ENCODE assay signal across 9 cellular contexts in the genomic region with DNA sequence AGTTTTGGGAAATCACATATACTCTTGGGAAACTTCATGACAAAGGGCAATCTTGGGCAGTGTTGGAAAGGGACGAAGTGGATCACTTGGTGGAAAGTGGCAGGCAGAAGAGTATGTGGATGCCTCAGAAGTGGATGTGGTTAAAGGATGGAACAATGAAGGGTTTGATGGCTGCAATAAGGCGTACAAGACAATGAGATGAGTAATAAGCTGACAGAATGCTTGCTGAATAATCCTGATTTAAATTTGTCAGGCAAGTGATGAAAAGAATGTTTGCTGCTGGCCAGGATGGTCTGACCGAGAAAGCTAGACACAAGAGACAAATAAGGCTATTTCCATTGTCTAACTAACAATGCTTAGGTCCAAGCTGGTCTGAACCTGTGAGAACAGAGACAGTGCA.
DNase-seq lines count a peak whose midpoint lies in the region.
"Had no signal": no experiment of that assay in that cellular context is flagged by ENCODE, and none has a peak within 500 bp of the region (broad histone marks: within the 10 kb centered on the region; RNA-seq: fewer than 3 reads in every experiment).

No MANE protein-coding gene starts in this region.

- DNase-seq in AG20443 (ENCODE audit: low spot score): peak; percentile 66
- peak; percentile 94 for DNase-seq in HT1080 (ENCODE audit: low read depth)
- DNase-seq in amniotic epithelial cell (ENCODE audit: low read depth): peak; percentile 59
- DNase-seq in kidney tubule cell (ENCODE audit: low spot score): peak; percentile 87
- DNase-seq in NCI-H2171 treated with DMSO at 0.1 percent for 48 hours (lab: John Stamatoyannopoulos, UW): no peak
- DNase-seq in ureter (ENCODE audit: low spot score): no peak
- no peak for DNase-seq in activated CD4-positive, alpha-beta T cell treated with anti-CD3 and anti-CD28 coated beads for 1 hour
- no peak for DNase-seq in NOMO-1 treated with DMSO at 0.1 percent for 48 hours (lab: John Stamatoyannopoulos, UW; ENCODE audit: unreplicated experiment)
- DNase-seq: activated effector memory CD4-positive, alpha-beta T cell treated with anti-CD3 and anti-CD28 coated beads, Interleukin-2, amount 50 U/mL, for 16 hours had no signal

Comparison
In these comparisons a context has a peak if more than half of its experiments do, and no peak if none do; other contexts are left out.
1. DNase-seq: peak in AG20443 (single experiment), HT1080 (single experiment), amniotic epithelial cell (single experiment) and kidney tubule cell (single experiment); none in NCI-H2171 treated with DMSO at 0.1 percent for 48 hours (single experiment), ureter (single experiment), activated CD4-positive, alpha-beta T cell treated with anti-CD3 and anti-CD28 coated beads for 1 hour (single experiment) and NOMO-1 treated with DMSO at 0.1 percent for 48 hours (single experiment).